In the genomic region with DNA sequence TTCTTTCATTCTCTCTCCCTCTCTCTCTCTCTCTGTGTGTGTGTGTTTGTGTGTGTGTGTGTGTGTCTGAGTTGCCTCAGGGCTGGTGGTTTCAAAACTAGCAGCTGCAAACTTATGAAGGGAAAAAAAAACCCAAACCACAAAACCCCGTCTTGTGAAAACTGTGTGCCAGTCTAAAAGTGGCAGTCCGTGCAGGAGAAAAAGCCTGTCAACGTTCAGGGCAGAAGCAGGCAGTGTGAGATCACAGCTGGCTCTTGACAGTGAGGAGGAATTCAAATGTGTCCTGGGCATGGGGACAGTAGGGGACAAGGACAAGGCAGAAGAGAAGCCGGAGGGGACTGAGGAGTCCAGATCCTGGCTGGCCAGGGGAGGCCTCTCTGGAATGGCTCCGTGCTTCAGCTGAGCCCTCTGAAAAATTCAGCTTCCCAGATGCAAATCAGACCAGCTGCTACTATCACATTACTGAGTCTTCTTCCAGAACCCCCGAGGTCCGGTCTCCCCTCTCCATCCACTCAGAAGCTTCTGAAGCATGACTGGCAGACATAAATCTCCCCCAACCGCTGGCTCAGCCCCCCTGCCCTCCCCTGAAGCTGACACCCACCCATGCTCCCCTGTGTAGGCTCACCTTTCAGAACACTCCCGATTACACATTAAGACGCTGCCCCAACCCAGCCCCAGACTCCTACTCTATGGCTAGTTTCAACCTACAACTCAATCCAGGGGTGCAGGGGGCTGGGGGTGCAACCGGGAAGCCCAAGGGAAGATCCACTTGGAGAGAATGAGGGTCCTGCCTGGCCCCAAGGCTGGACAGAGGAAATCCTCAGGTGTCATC, we compare ENCODE assay signal across 8 cellular contexts. TPM values are rescaled to one million over a fixed set of nuclear protein-coding genes. Genes with fewer than 3 reads are reported as not detected.
DNase-seq lines count a peak whose midpoint lies in the region; ATAC-seq lines count a peak whose summit lies in the region.

No MANE protein-coding gene starts in this region.

- H3K27me3 Mint-ChIP-seq in activated naive CD8-positive, alpha-beta T cell treated with anti-CD3 and anti-CD28 coated beads for 36 hours: no peaks in the 10 kb centered on the region

- peaks cover 94% of the 10 kb centered on the region for H3K4me1 Mint-ChIP-seq in activated naive CD8-positive, alpha-beta T cell treated with anti-CD3 and anti-CD28 coated beads for 36 hours

- no peaks in the 10 kb centered on the region for H3K9me3 ChIP-seq in mucosa of rectum (ENCODE audit: control insufficient read depth in 2 of 2, low read length in 2 of 2)

- H2BK5ac ChIP-seq in mesendoderm (ENCODE audit: low read length): no peak overlapping the region

- H2AK5ac ChIP-seq in mesendoderm (ENCODE audit: low read length): no peak overlapping the region

- H3K4me2 ChIP-seq in mesendoderm (ENCODE audit: low read length): no peak overlapping the region

- no peak overlapping the region for H3K4ac ChIP-seq in mesendoderm (ENCODE audit: low read depth, low read length)

- no peak overlapping the region for H4K5ac ChIP-seq in mesendoderm (ENCODE audit: low read length)

- H3K4me1 ChIP-seq in mucosa of rectum (ENCODE audit: control insufficient read depth in 2 of 2, insufficient read depth in 2 of 2, low read length in 2 of 2) (peaks cover 42 to 68% of the 10 kb centered on the region in 2 donors), mesendoderm (ENCODE audit: control insufficient read depth, low read depth, low read length) (no peaks in the 10 kb centered on the region)

- H3K27ac Mint-ChIP-seq in activated naive CD8-positive, alpha-beta T cell treated with anti-CD3 and anti-CD28 coated beads for 36 hours: peak overlapping the region; percentile 79

- WGBS in mesendoderm (ENCODE audit: extremely low coverage, insufficient coverage, low lambda C conversion rate): no CpG with 5 or more reads among the region's 11 CpGs

- peak overlapping the region; percentile 64 for H3K4me3 Mint-ChIP-seq in activated naive CD8-positive, alpha-beta T cell treated with anti-CD3 and anti-CD28 coated beads for 36 hours

- H3K23ac ChIP-seq in mesendoderm (ENCODE audit: low read length): no peak overlapping the region

- H3K9me3 Mint-ChIP-seq in activated naive CD8-positive, alpha-beta T cell treated with anti-CD3 and anti-CD28 coated beads for 36 hours: no peaks in the 10 kb centered on the region

- no peak overlapping the region for H2BK120ac ChIP-seq in mesendoderm (ENCODE audit: low read depth, low read length)

- H3K27ac ChIP-seq in mucosa of rectum (ENCODE audit: low read depth in 2 of 2, low read length in 2 of 2): peak overlapping the region; percentile 34 to 72
- no peak overlapping the region for H3K27ac ChIP-seq in mesendoderm (ENCODE audit: low read depth, low read length)
- no peak overlapping the region for H3K27ac ChIP-seq in caudate nucleus (ENCODE audit: low read depth, low read length)

- H3K79me2 ChIP-seq in mesendoderm (ENCODE audit: control insufficient read depth, insufficient read depth, low read length): no peaks in the 10 kb centered on the region

- H3K9ac ChIP-seq in mucosa of rectum (ENCODE audit: low read depth in 1 of 2, low read length in 2 of 2) (no peak overlapping the region), mesendoderm (ENCODE audit: low read length) (no peak overlapping the region)

- no peak overlapping the region for H4K8ac ChIP-seq in mesendoderm (ENCODE audit: low read depth, low read length)

- H2BK15ac ChIP-seq in mesendoderm (replicated peaks; ENCODE audit: low read depth): no peak overlapping the region

- H3K4me3 ChIP-seq in mucosa of rectum (ENCODE audit: low read length in 2 of 2) (peak overlapping the region in 1 of 2 donors; percentile 31), mesendoderm (ENCODE audit: low read length) (no peak overlapping the region)

- H3K27me3 ChIP-seq in mucosa of rectum (ENCODE audit: control insufficient read depth in 2 of 2, insufficient read depth in 2 of 2, low read length in 2 of 2) (no peaks in the 10 kb centered on the region), mesendoderm (ENCODE audit: insufficient read depth, low read length, poor library complexity) (no peaks in the 10 kb centered on the region)

- DNase-seq in NCI-H526 (lab: John Stamatoyannopoulos, UW): peak; percentile 69 to 86
- DNase-seq in activated naive CD8-positive, alpha-beta T cell treated with anti-CD3 and anti-CD28 coated beads for 36 hours: no peak
- DNase-seq in DMS 273 treated with DMSO at 0.1 percent for 48 hours (lab: John Stamatoyannopoulos, UW): no peak
- no peak for DNase-seq in mesendoderm
- no peak for DNase-seq in caudate nucleus (lab: John Stamatoyannopoulos, UW)

- H3K36me3 Mint-ChIP-seq in activated naive CD8-positive, alpha-beta T cell treated with anti-CD3 and anti-CD28 coated beads for 36 hours: peaks cover 13% of the 10 kb centered on the region

- ATAC-seq in GM18498 (IDR thresholded peaks at IDR 0.05; ENCODE audit: unreplicated experiment) (peak; percentile 63), HG02588 (IDR thresholded peaks at IDR 0.05; ENCODE audit: unreplicated experiment) (peak; percentile 57)

- no peak overlapping the region for H3K56ac ChIP-seq in mesendoderm (ENCODE audit: low read length)

- H3K36me3 ChIP-seq in mucosa of rectum (ENCODE audit: control insufficient read depth in 2 of 2, insufficient read depth in 2 of 2, low read length in 2 of 2) (no peaks in the 10 kb centered on the region), mesendoderm (ENCODE audit: control insufficient read depth, insufficient read depth, low read length) (no peaks in the 10 kb centered on the region)

- H3K79me1 ChIP-seq in mesendoderm (ENCODE audit: low read length): no peaks in the 10 kb centered on the region

- H3K18ac ChIP-seq in mesendoderm (ENCODE audit: low read length): no peak overlapping the region

RNA-seq across cellular contexts. Expression of gene FLI1, which starts 32.0 kb away (rescaled TPM):
- total RNA-seq in activated naive CD8-positive, alpha-beta T cell treated with anti-CD3 and anti-CD28 coated beads for 36 hours: 10 to 100 TPM; 37.5 to 38.9 TPM
- polyA plus RNA-seq in mesendoderm (2013, experiment 1 of 2): 0.21 TPM
- 0.25 TPM for polyA plus RNA-seq in mesendoderm (2013, experiment 2 of 2)

Comparison
In these comparisons a context has a peak if more than half of its experiments do, and no peak if none do; other contexts are left out.
1. DNase-seq: peak in NCI-H526 (2 of 2); none in activated naive CD8-positive, alpha-beta T cell treated with anti-CD3 and anti-CD28 coated beads for 36 hours (single experiment), DMS 273 treated with DMSO at 0.1 percent for 48 hours (single experiment), mesendoderm (single experiment) and caudate nucleus (0 of 61).
2. H3K27ac ChIP-seq: peak in mucosa of rectum (2 of 2); none in mesendoderm (single experiment) and caudate nucleus (single experiment).